In genomic region chr2:66434679-66435548, GRCh38 we compare ENCODE assay signal across 8 cellular contexts. TPM values are rescaled to one million over a fixed set of nuclear protein-coding genes. Genes with fewer than 3 reads are reported as not detected.
DNase-seq lines count a peak whose midpoint lies in the region; ATAC-seq and TF ChIP-seq lines count a peak whose summit lies in the region.

TSS of gene MEIS1 (plus strand) at chr2:66435125. CDS start at chr2:66435857, 732 bp downstream.

- no peaks in the 10 kb centered on the region for H3K9me3 ChIP-seq in MM.1S (replicated peaks; ENCODE audit: insufficient read depth, low read length)
- H3K9me3 ChIP-seq in RWPE2 (ENCODE audit: severe bottlenecking), result no peaks in the 10 kb centered on the region
- H3K9me3 ChIP-seq in gastrocnemius medialis, result no peaks in the 10 kb centered on the region

- ATAC-seq in RWPE2 (ENCODE audit: low read depth) (peak; percentile 71), gastrocnemius medialis (peak; percentile 82 to 83)

- H3K27me3 ChIP-seq in MM.1S (replicated peaks; ENCODE audit: insufficient read depth, low read length) (no peaks in the 10 kb centered on the region), RWPE2 (ENCODE audit: insufficient read depth, poor library complexity, severe bottlenecking) (no peaks in the 10 kb centered on the region), gastrocnemius medialis (no peaks in the 10 kb centered on the region)

- peak within 1 kb of the TSS; percentile 82 for H3K4me3 ChIP-seq in MM.1S (ENCODE audit: low read length)
- peak within 1 kb of the TSS; percentile 81 for H3K4me3 ChIP-seq in RWPE2 (ENCODE audit: severe bottlenecking)
- H3K4me3 ChIP-seq in choroid plexus epithelial cell (ENCODE audit: low read depth, low read length), result peak within 1 kb of the TSS; percentile 73
- peak within 1 kb of the TSS; percentile 80 to 96 (median 88) for H3K4me3 ChIP-seq in gastrocnemius medialis

- H3K4me2 ChIP-seq in MM.1S (ENCODE audit: low read depth, low read length), result peak within 1 kb of the TSS; percentile 87

- no peaks in the 10 kb centered on the region for H4K20me1 ChIP-seq in MM.1S (ENCODE audit: insufficient read depth, low read length)

- H3K4me1 ChIP-seq in MM.1S (ENCODE audit: low read length) (no peaks in the 10 kb centered on the region), RWPE2 (ENCODE audit: insufficient read depth, poor library complexity, severe bottlenecking) (no peaks in the 10 kb centered on the region), gastrocnemius medialis (peaks cover 0 to 18% of the 10 kb centered on the region in 2 donors)

- TF ChIP-seq CTCF in MM.1S (IDR thresholded peaks at IDR 0.05; ENCODE audit: low read length) (no peak), RWPE2 (IDR thresholded peaks at IDR 0.05; ENCODE audit: poor library complexity, severe bottlenecking) (no peak), choroid plexus epithelial cell (conservative IDR thresholded peaks at IDR 0.05; ENCODE audit: low read depth, low read length) (no peak), gastrocnemius medialis (IDR thresholded peaks at IDR 0.05 in 4 of 5, conservative IDR thresholded peaks at IDR 0.05 in 1 of 5) (no peak)

- H3K9ac ChIP-seq in MM.1S (ENCODE audit: low read length), result peak within 1 kb of the TSS; percentile 85

- DNase-seq in GF-D8 (lab: John Stamatoyannopoulos, UW) (peak; percentile 71), H4 (ENCODE audit: low spot score) (peak; percentile 95), MM.1S (peak; percentile 95), RWPE2 (ENCODE audit: low spot score) (peak; percentile 95), choroid plexus epithelial cell (ENCODE audit: low read depth) (peak; percentile 97), iris pigment epithelial cell (ENCODE audit: low read depth) (peak; percentile 97), gastrocnemius medialis (peak; percentile 91)
- DNase-seq in activated effector memory CD4-positive, alpha-beta T cell treated with Interleukin-2 at 50 U/mL for 16 hours, result no peak

- peak; percentile 69 to 81 for TF ChIP-seq POLR2A in gastrocnemius medialis (IDR thresholded peaks at IDR 0.05)

- peak within 1 kb of the TSS; percentile 95 for H2AFZ ChIP-seq in MM.1S (ENCODE audit: low read length)

- in situ Hi-C loops in gastrocnemius medialis (cut with MboI; ENCODE audit: low sequenced_read_pairs in 4 of 4), result loop anchor here (5.0 to 25.0 kb wide), 5 partner anchors 147 to 1602 kb away; no protein-coding TSS in a partner anchor

- H3K36me3 ChIP-seq in MM.1S (replicated peaks; ENCODE audit: insufficient read depth, low read length), result no peaks in the 10 kb centered on the region
- peaks cover 13% of the 10 kb centered on the region for H3K36me3 ChIP-seq in RWPE2 (ENCODE audit: low read depth)
- H3K36me3 ChIP-seq in gastrocnemius medialis, result no peaks in the 10 kb centered on the region

- no peaks in the 10 kb centered on the region for H3K9me2 ChIP-seq in MM.1S (replicated peaks; ENCODE audit: insufficient read depth, low read length)

- H3K79me2 ChIP-seq in MM.1S (ENCODE audit: low read length), result peaks cover 45% of the 10 kb centered on the region

- H3F3A ChIP-seq in MM.1S (ENCODE audit: insufficient read depth, low read length), result peaks cover 31% of the 10 kb centered on the region

- H3K27ac ChIP-seq in MM.1S (ENCODE audit: low read length) (peak within 1 kb of the TSS; percentile 90), RWPE2 (ENCODE audit: poor library complexity, severe bottlenecking) (peak within 1 kb of the TSS; percentile 80), gastrocnemius medialis (peak within 1 kb of the TSS; percentile 83 to 89 (median 87))

- intact Hi-C loops in gastrocnemius medialis (cut with DNase I; ENCODE audit: low total_unique reads), result loop anchor here (2.0 to 10.0 kb wide), 8 partner anchors 133 to 1790 kb away; partner anchors contain the start of genes C1D, ETAA1 and SPRED2

RNA-seq across cellular contexts. Expression of gene MEIS1, which starts in this region (rescaled TPM):
- 3.4 and 3.6 TPM in 2 replicates for total RNA-seq in H4 (2014; rRNA removed; shearing (Covaris generic))
- 1 to 10 TPM; 1.3 to 8.2 (median 2.0) TPM for total RNA-seq in gastrocnemius medialis
